Comparison of ENCODE assay signal across 21 cellular contexts in genomic region chr15:62588930-62589655, GRCh38.
DNase-seq lines count a peak whose midpoint lies in the region; ATAC-seq, FAIRE-seq and TF ChIP-seq lines count a peak whose summit lies in the region.
"Had no signal": no experiment of that assay in that cellular context is flagged by ENCODE, and none has a peak within 500 bp of the region (broad histone marks: within the 10 kb centered on the region; RNA-seq: fewer than 3 reads in every experiment).

No MANE protein-coding gene starts in this region.

- H3K36me3 Mint-ChIP-seq in endothelial cell (ENCODE audit: low read depth, unreplicated experiment) (no peaks in the 10 kb centered on the region), nephron (ENCODE audit: low read depth) (peaks cover 8% of the 10 kb centered on the region)

- H3K27ac Mint-ChIP-seq in endothelial cell (ENCODE audit: unreplicated experiment) (peak overlapping the region; percentile 80), nephron (peak overlapping the region; percentile 58 to 82 (median 76))
- H3K27ac Mint-ChIP-seq: activated T-cell treated with anti-CD3 and anti-CD28 coated beads, Interleukin-2, amount 50 U/mL, for 72 hours had no signal

- no peak overlapping the region for H3K4me3 ChIP-seq in AG09309 (ENCODE audit: control insufficient read depth, low read depth, low read length)
- H3K4me3 ChIP-seq: K562 had no signal

- H3K27me3 Mint-ChIP-seq in endothelial cell (ENCODE audit: unreplicated experiment) (peaks cover 3% of the 10 kb centered on the region), nephron (ENCODE audit: low read depth) (no peaks in the 10 kb centered on the region)

- H3K4me3 Mint-ChIP-seq in endothelial cell (ENCODE audit: unreplicated experiment) (no peak overlapping the region), nephron (no peak overlapping the region)
- H3K4me3 Mint-ChIP-seq: activated T-cell treated with anti-CD3 and anti-CD28 coated beads, Interleukin-2, amount 50 U/mL, for 72 hours had no signal

- H3K9me3 Mint-ChIP-seq in endothelial cell (ENCODE audit: unreplicated experiment) (no peaks in the 10 kb centered on the region), nephron (no peaks in the 10 kb centered on the region)
- H3K9me3 Mint-ChIP-seq: activated T-cell treated with anti-CD3 and anti-CD28 coated beads, Interleukin-2, amount 50 U/mL, for 72 hours had no signal

- no peak for ATAC-seq in GM21423 (IDR thresholded peaks at IDR 0.05; ENCODE audit: unreplicated experiment)
- ATAC-seq: activated T-cell treated with anti-CD3 and anti-CD28 coated beads, Interleukin-2, amount 50 U/mL, for 72 hours; HCT116; K562; left ventricle myocardium superior; right cardiac atrium had no signal

- H3K4me1 Mint-ChIP-seq in endothelial cell (ENCODE audit: unreplicated experiment) (peaks cover 24% of the 10 kb centered on the region), nephron (peaks cover 45% of the 10 kb centered on the region)

- DNase-seq in AG09309 (ENCODE audit: low read depth) (no peak), RPMI7951 (ENCODE audit: low read depth) (peak; percentile 26), endothelial cell (ENCODE audit: low spot score) (no peak), HPDE6-E6E7 (ENCODE audit: extremely low spot score) (no peak), GM12891 (ENCODE audit: insufficient read length, low spot score) (no peak), GDM1 (lab: John Stamatoyannopoulos, UW) (no peak)
- DNase-seq: activated CD4-positive, CD25-positive, alpha-beta regulatory T cell; activated T-cell treated with anti-CD3 and anti-CD28 coated beads, Interleukin-2, amount 50 U/mL, for 72 hours; COR-L47; left ventricle myocardium superior; NCI-H2029; NCI-H69; nucleus accumbens; right cardiac atrium; SHP77 treated with DMSO at 0.1 percent for 48 hours; stimulated activated naive CD4-positive, alpha-beta T cell treated with Interleukin-2 at 50 U/mL for 16 hours had no signal

- TF ChIP-seq POLR2A in GM12891 (IDR thresholded peaks at IDR 0.05; ENCODE audit: low read depth, low read length): no peak

- TF ChIP-seq CTCF in AG09309 (IDR thresholded peaks at IDR 0.05; ENCODE audit: control insufficient read depth, insufficient read depth, low read depth, low read length, missing control alignments) (peak; percentile 7), endothelial cell (IDR thresholded peaks at IDR 0.05; ENCODE audit: unreplicated experiment) (no peak), nephron (IDR thresholded peaks at IDR 0.05; ENCODE audit: unreplicated experiment in 3 of 3) (no peak)

- no peak for FAIRE-seq in GM12891 (lab: Jason Lieb, UNC)
- FAIRE-seq: K562, urothelium cell line had no signal

TF ChIP-seq in GM12891, 5 proteins besides CTCF, POLR2A, EP300 and RAD21:
- no peak for TF ChIP-seq SPI1 (IDR thresholded peaks at IDR 0.05; ENCODE audit: low read depth, low read length)
- no peak for TF ChIP-seq POLR2AphosphoS5 (IDR thresholded peaks at IDR 0.05; ENCODE audit: low read depth, low read length)
- TF ChIP-seq TAF1 (IDR thresholded peaks at IDR 0.05; ENCODE audit: low read depth, low read length): no peak
- no peak for TF ChIP-seq PAX5 (IDR thresholded peaks at IDR 0.05; ENCODE audit: insufficient read depth, low read length, severe bottlenecking)
